1 cellular context compared by ENCODE assay signal in the genomic region with DNA sequence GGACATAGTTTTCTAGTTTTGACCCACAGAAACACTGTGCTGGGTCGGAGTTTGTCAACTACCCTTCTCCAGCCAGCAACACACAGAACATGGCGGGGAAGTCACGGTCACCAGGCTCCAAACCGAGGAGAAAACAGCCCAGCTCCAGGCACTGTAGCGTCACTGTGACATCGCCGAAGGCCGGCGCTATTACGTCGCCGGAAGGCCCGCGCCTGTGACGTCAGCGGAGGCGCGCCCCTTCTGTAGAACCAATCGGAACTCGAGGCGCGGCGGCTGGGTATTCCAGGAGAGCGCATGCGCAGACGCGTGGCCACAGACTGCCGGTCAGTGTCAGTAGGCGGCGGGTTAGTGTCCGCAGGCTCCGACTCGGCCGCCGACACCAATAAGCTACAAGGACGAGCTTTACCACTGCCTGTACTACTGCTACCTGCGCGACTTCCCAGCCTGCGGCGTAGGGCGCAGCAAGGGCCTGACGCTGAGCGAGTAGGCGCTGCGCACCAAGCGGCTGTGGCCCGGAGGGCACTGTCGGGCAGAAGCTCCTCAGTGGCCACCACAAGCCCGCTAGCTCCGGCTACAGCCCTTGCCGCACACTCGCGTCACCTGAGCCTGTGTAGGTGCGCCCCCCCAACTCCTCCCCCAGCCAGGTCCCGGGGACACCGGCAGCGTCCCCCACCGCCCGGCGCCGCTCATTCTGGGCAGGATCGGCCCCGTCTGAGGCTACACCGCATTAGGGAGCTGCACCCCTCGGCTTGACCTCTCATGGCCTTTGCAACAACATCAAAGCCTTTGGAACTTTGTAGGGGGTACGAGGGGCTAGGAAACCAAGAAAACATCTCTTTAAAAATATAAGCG.
TF ChIP-seq lines count a peak whose summit lies in the region.

No MANE protein-coding gene starts in this region.

TF ChIP-seq in K562, 482 proteins besides CTCF, POLR2A, EP300 and RAD21 (continued from another document and continues in another):
- TF ChIP-seq, protein P1, sequence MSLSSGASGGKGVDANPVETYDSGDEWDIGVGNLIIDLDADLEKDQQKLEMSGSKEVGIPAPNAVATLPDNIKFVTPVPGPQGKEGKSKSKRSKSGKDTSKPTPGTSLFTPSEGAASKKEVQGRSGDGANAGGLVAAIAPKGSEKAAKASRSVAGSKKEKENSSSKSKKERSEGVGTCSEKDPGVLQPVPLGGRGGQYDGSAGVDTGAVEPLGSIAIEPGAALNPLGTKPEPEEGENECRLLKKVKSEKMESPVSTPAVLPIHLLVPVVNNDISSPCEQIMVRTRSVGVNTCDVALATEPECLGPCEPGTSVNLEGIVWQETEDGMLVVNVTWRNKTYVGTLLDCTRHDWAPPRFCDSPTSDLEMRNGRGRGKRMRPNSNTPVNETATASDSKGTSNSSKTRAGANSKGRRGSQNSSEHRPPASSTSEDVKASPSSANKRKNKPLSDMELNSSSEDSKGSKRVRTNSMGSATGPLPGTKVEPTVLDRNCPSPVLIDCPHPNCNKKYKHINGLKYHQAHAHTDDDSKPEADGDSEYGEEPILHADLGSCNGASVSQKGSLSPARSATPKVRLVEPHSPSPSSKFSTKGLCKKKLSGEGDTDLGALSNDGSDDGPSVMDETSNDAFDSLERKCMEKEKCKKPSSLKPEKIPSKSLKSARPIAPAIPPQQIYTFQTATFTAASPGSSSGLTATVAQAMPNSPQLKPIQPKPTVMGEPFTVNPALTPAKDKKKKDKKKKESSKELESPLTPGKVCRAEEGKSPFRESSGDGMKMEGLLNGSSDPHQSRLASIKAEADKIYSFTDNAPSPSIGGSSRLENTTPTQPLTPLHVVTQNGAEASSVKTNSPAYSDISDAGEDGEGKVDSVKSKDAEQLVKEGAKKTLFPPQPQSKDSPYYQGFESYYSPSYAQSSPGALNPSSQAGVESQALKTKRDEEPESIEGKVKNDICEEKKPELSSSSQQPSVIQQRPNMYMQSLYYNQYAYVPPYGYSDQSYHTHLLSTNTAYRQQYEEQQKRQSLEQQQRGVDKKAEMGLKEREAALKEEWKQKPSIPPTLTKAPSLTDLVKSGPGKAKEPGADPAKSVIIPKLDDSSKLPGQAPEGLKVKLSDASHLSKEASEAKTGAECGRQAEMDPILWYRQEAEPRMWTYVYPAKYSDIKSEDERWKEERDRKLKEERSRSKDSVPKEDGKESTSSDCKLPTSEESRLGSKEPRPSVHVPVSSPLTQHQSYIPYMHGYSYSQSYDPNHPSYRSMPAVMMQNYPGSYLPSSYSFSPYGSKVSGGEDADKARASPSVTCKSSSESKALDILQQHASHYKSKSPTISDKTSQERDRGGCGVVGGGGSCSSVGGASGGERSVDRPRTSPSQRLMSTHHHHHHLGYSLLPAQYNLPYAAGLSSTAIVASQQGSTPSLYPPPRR (CRISPR knock-in tag; IDR thresholded peaks at IDR 0.05; ENCODE audit: borderline replicate concordance) = no peak
- TF ChIP-seq ZBTB17 (CRISPR knock-in tag; IDR thresholded peaks at IDR 0.05) (no peak), FOXJ2 (tag; IDR thresholded peaks at IDR 0.05) (peak; percentile 75; the same call in 1 of the 2 replicates), HSF4 (CRISPR knock-in tag; IDR thresholded peaks at IDR 0.05; ENCODE audit: borderline replicate concordance) (no peak), LCOR (CRISPR knock-in tag; IDR thresholded peaks at IDR 0.05) (peak; percentile 86; the same call in 1 of the 2 replicates), ZSCAN29 (IDR thresholded peaks at IDR 0.05) (no peak), HNRNPUL1 (IDR thresholded peaks at IDR 0.05; ENCODE audit: low read length) (no peak), NR1H2 (CRISPR knock-in tag; IDR thresholded peaks at IDR 0.05) (peak; percentile 80; the same call in 1 of the 2 replicates), SMARCA5 (IDR thresholded peaks at IDR 0.05) (no peak), CXXC5 (CRISPR knock-in tag; IDR thresholded peaks at IDR 0.05) (peak; percentile 97), KLF1 (tag; IDR thresholded peaks at IDR 0.05) (peak; percentile 94), CCNT2 (IDR thresholded peaks at IDR 0.05; ENCODE audit: borderline replicate concordance, extremely low read depth, insufficient read length, low read depth, low read length) (peak; percentile 63), RFX5 (IDR thresholded peaks at IDR 0.05; ENCODE audit: low read depth, low read length) (peak; percentile 68), PHF20 (IDR thresholded peaks at IDR 0.05; ENCODE audit: partially characterized antibody) (peak; percentile 80), ELF2 (CRISPR knock-in tag; IDR thresholded peaks at IDR 0.05) (no peak), CHD4 (IDR thresholded peaks at IDR 0.05; ENCODE audit: insufficient read depth, insufficient replicate concordance, low read depth, low read length, poor library complexity, severe bottlenecking) (no peak), TSC22D4 (tag; IDR thresholded peaks at IDR 0.05) (no peak), ZNF12 (CRISPR knock-in tag; IDR thresholded peaks at IDR 0.05) (no peak), ESRRA (IDR thresholded peaks at IDR 0.05; ENCODE audit: borderline replicate concordance, low read depth) (peak; percentile 90), GTF2E2 (tag; IDR thresholded peaks at IDR 0.05) (peak; percentile 97), KAT2B (IDR thresholded peaks at IDR 0.05; ENCODE audit: low read depth, low read length) (no peak)
- TF ChIP-seq, protein P2, sequence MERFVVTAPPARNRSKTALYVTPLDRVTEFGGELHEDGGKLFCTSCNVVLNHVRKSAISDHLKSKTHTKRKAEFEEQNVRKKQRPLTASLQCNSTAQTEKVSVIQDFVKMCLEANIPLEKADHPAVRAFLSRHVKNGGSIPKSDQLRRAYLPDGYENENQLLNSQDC (CRISPR knock-in tag; IDR thresholded peaks at IDR 0.05) = no peak
- TF ChIP-seq, protein P3, sequence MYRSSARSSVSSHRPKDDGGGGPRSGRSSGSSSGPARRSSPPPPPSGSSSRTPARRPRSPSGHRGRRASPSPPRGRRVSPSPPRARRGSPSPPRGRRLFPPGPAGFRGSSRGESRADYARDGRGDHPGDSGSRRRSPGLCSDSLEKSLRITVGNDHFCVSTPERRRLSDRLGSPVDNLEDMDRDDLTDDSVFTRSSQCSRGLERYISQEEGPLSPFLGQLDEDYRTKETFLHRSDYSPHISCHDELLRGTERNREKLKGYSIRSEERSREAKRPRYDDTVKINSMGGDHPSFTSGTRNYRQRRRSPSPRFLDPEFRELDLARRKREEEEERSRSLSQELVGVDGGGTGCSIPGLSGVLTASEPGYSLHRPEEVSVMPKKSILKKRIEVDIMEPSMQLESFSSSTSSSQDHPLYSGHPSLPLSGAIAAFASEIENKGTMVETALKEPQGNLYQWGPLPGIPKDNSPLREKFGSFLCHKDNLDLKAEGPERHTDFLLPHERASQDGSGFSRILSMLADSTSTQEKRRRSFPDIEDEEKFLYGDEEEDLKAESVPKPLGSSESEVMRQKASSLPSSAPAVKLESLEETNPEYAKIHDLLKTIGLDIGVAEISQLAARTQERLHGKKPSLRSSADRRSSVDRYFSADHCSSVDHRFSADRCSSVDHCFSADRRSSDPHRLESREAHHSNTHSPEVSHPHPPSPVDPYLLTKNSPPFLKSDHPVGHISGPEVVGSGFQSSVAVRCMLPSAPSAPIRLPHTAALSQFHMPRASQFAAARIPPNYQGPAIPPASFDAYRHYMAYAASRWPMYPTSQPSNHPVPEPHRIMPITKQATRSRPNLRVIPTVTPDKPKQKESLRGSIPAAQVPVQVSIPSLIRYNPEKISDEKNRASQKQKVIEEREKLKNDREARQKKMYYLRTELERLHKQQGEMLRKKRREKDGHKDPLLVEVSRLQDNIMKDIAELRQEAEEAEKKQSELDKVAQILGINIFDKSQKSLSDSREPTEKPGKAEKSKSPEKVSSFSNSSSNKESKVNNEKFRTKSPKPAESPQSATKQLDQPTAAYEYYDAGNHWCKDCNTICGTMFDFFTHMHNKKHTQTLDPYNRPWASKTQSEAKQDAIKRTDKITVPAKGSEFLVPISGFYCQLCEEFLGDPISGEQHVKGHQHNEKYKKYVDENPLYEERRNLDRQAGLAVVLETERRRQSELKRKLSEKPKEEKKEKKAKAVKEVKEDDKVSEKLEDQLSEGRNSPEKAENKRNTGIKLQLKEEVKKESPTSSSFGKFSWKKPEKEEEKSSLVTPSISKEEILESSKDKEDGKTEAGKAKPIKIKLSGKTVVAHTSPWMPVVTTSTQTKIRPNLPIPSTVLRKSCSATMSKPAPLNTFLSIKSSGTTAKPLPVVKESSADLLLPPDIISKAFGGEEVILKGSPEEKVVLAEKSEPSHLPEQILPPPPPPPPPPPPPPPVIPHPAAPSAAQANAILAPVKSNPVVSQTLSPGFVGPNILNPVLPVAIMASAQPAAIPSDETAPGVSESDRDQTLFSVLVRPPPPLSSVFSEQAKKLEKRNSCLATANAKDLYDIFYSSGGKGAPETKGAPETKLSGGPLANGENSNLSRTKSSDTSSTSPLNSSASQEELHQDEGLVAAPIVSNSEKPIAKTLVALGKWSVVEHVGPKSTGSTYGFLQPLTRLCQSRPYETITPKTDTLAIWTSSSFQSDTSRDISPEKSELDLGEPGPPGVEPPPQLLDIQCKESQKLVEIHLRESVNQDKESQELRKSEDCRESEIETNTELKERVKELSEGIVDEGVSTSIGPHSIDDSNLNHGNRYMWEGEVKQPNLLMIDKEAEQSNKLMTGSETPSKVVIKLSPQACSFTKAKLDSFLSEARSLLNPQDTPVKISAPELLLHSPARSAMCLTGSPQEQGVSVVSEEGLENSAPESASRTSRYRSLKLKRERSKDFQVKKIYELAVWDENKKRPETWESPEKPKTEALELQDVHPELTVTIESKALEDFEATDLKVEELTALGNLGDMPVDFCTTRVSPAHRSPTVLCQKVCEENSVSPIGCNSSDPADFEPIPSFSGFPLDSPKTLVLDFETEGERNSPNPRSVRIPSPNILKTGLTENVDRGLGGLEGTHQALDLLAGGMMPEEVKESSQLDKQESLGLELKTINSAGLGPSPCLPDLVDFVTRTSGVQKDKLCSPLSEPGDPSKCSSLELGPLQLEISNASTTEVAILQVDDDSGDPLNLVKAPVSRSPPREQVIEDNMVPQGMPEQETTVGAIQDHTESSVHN (IDR thresholded peaks at IDR 0.05; ENCODE audit: borderline replicate concordance in 1 of 2, low read depth in 1 of 2) = peak in 1 of 2 experiments; percentile 93; a peak in 2 of 4 replicates
- TF ChIP-seq, protein P4, sequence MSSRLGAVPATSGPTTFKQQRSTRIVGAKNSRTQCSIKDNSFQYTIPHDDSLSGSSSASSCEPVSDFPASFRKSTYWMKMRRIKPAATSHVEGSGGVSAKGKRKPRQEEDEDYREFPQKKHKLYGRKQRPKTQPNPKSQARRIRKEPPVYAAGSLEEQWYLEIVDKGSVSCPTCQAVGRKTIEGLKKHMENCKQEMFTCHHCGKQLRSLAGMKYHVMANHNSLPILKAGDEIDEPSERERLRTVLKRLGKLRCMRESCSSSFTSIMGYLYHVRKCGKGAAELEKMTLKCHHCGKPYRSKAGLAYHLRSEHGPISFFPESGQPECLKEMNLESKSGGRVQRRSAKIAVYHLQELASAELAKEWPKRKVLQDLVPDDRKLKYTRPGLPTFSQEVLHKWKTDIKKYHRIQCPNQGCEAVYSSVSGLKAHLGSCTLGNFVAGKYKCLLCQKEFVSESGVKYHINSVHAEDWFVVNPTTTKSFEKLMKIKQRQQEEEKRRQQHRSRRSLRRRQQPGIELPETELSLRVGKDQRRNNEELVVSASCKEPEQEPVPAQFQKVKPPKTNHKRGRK (tag; IDR thresholded peaks at IDR 0.05) = no peak
- TF ChIP-seq, protein P5, sequence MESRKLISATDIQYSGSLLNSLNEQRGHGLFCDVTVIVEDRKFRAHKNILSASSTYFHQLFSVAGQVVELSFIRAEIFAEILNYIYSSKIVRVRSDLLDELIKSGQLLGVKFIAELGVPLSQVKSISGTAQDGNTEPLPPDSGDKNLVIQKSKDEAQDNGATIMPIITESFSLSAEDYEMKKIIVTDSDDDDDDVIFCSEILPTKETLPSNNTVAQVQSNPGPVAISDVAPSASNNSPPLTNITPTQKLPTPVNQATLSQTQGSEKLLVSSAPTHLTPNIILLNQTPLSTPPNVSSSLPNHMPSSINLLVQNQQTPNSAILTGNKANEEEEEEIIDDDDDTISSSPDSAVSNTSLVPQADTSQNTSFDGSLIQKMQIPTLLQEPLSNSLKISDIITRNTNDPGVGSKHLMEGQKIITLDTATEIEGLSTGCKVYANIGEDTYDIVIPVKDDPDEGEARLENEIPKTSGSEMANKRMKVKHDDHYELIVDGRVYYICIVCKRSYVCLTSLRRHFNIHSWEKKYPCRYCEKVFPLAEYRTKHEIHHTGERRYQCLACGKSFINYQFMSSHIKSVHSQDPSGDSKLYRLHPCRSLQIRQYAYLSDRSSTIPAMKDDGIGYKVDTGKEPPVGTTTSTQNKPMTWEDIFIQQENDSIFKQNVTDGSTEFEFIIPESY (CRISPR knock-in tag; IDR thresholded peaks at IDR 0.05) = no peak; the same call in 1 of the 2 replicates
- TF ChIP-seq, protein P6, sequence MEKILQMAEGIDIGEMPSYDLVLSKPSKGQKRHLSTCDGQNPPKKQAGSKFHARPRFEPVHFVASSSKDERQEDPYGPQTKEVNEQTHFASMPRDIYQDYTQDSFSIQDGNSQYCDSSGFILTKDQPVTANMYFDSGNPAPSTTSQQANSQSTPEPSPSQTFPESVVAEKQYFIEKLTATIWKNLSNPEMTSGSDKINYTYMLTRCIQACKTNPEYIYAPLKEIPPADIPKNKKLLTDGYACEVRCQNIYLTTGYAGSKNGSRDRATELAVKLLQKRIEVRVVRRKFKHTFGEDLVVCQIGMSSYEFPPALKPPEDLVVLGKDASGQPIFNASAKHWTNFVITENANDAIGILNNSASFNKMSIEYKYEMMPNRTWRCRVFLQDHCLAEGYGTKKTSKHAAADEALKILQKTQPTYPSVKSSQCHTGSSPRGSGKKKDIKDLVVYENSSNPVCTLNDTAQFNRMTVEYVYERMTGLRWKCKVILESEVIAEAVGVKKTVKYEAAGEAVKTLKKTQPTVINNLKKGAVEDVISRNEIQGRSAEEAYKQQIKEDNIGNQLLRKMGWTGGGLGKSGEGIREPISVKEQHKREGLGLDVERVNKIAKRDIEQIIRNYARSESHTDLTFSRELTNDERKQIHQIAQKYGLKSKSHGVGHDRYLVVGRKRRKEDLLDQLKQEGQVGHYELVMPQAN (IDR thresholded peaks at IDR 0.05; ENCODE audit: borderline replicate concordance) = no peak
- TF ChIP-seq, protein P7, sequence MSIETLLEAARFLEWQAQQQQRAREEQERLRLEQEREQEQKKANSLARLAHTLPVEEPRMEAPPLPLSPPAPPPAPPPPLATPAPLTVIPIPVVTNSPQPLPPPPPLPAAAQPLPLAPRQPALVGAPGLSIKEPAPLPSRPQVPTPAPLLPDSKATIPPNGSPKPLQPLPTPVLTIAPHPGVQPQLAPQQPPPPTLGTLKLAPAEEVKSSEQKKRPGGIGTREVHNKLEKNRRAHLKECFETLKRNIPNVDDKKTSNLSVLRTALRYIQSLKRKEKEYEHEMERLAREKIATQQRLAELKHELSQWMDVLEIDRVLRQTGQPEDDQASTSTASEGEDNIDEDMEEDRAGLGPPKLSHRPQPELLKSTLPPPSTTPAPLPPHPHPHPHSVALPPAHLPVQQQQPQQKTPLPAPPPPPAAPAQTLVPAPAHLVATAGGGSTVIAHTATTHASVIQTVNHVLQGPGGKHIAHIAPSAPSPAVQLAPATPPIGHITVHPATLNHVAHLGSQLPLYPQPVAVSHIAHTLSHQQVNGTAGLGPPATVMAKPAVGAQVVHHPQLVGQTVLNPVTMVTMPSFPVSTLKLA (conservative IDR thresholded peaks at IDR 0.05) = peak; percentile 79 to 85
- TF ChIP-seq, protein P8, sequence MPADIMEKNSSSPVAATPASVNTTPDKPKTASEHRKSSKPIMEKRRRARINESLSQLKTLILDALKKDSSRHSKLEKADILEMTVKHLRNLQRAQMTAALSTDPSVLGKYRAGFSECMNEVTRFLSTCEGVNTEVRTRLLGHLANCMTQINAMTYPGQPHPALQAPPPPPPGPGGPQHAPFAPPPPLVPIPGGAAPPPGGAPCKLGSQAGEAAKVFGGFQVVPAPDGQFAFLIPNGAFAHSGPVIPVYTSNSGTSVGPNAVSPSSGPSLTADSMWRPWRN (IDR thresholded peaks at IDR 0.05; ENCODE audit: low read depth) = no peak
